In genomic region chrX:69503228-69503834, GRCh38 we compare ENCODE assay signal across 9 cellular contexts. TPM values are rescaled to one million over a fixed set of nuclear protein-coding genes. Genes with fewer than 3 reads are reported as not detected.
DNase-seq lines count a peak whose midpoint lies in the region; ATAC-seq, FAIRE-seq and TF ChIP-seq lines count a peak whose summit lies in the region.
"Had no signal": no experiment of that assay in that cellular context is flagged by ENCODE, and none has a peak within 500 bp of the region (broad histone marks: within the 10 kb centered on the region; RNA-seq: fewer than 3 reads in every experiment).

No MANE protein-coding gene starts in this region.

- H3K4me1 Mint-ChIP-seq in endothelial cell (ENCODE audit: unreplicated experiment): no peaks in the 10 kb centered on the region

- intact Hi-C loops in kidney (cut with DNase I): no loop called here

- H3K4me3 Mint-ChIP-seq in endothelial cell (ENCODE audit: unreplicated experiment): peak overlapping the region; percentile 80

- H3K9me3 Mint-ChIP-seq in endothelial cell (ENCODE audit: unreplicated experiment): no peaks in the 10 kb centered on the region

- POLR2A ChIA-PET in HEK293 (lab: Yijun Ruan, JAX): interaction anchor here (0.8 to 1.6 kb wide), 2 partner anchors 11 to 112 kb away, joined by 3 to 7 read pairs; partner anchors contain the start of gene EDA

- FAIRE-seq in kidney (lab: Jason Lieb, UNC): no peak

- no peaks in the 10 kb centered on the region for H3K4me1 ChIP-seq in HEK293 (ENCODE audit: control insufficient read depth, insufficient read depth, low read length)
- no peaks in the 10 kb centered on the region for H3K4me1 ChIP-seq in kidney (ENCODE audit: control insufficient read depth in 1 of 2, insufficient read depth in 1 of 2, low read depth in 1 of 2, low read length in 2 of 2)

- no peak overlapping the region for H3K9ac ChIP-seq in kidney (ENCODE audit: low read length in 2 of 2)

- H3K27ac ChIP-seq in HEK293 (ENCODE audit: extremely low read depth, low read depth, low read length) (peak overlapping the region; percentile 53; the same call in 1 of the 2 replicates), kidney (ENCODE audit: low read depth in 2 of 2, low read length in 2 of 2) (no peak overlapping the region)

- DNase-seq in NCI-H345 treated with DMSO at 0.1 percent for 48 hours (lab: John Stamatoyannopoulos, UW; ENCODE audit: unreplicated experiment) (peak; percentile 58), endothelial cell (ENCODE audit: low spot score) (no peak), occipital lobe (lab: John Stamatoyannopoulos, UW) (peak; percentile 31), kidney (no peak), T-helper 9 cell (no peak)

- peak overlapping the region; percentile 53 for H3K4me3 ChIP-seq in HEK293 (ENCODE audit: low read depth, low read length)
- peak overlapping the region in 1 of 2 donors; percentile 46 for H3K4me3 ChIP-seq in kidney (ENCODE audit: low read length in 2 of 2)

- CTCF ChIA-PET in HEK293 (lab: Yijun Ruan, JAX): interaction anchor here (0.6 to 2.1 kb wide), 8 partner anchors 9 to 593 kb away, joined by 3 to 7 read pairs (median 4); no protein-coding TSS in a partner anchor

- H3K27ac Mint-ChIP-seq in endothelial cell (ENCODE audit: unreplicated experiment): no peak overlapping the region

- TF ChIP-seq CTCF in HEK293 (tag by site-specific recombination; IDR thresholded peaks at IDR 0.05) (no peak), endothelial cell (IDR thresholded peaks at IDR 0.05; ENCODE audit: unreplicated experiment) (peak; percentile 27), kidney (IDR thresholded peaks at IDR 0.05; ENCODE audit: borderline replicate concordance, extremely low read depth, insufficient read depth) (no peak)

- H3K36me3 Mint-ChIP-seq in endothelial cell (ENCODE audit: low read depth, unreplicated experiment): no peaks in the 10 kb centered on the region

- peaks cover 0 to 3% of the 10 kb centered on the region in 2 experiments; a peak in 1 of 3 replicates for H3K36me3 ChIP-seq in HEK293 (ENCODE audit: control insufficient read depth in 2 of 2, insufficient read depth in 1 of 2, low read length in 2 of 2)
- H3K36me3 ChIP-seq in kidney (ENCODE audit: control insufficient read depth in 1 of 2, insufficient read depth in 2 of 2, low read length in 2 of 2): no peaks in the 10 kb centered on the region

- H3K9me3 ChIP-seq in HEK293 (ENCODE audit: control insufficient read depth, insufficient read depth, low read depth, low read length): peaks cover 8% of the 10 kb centered on the region
- H3K9me3 ChIP-seq in kidney (ENCODE audit: control insufficient read depth in 1 of 2, low read length in 2 of 2): no peaks in the 10 kb centered on the region

- no peak for ATAC-seq in activated CD4-positive, CD25-positive, alpha-beta regulatory T cell treated with anti-CD3 and anti-CD28 coated beads, Interleukin-2, amount 50 U/mL, for 24 hours
- no peak for ATAC-seq in GM21529 (IDR thresholded peaks at IDR 0.05; ENCODE audit: unreplicated experiment)

- peaks cover 8% of the 10 kb centered on the region for H3K27me3 Mint-ChIP-seq in endothelial cell (ENCODE audit: unreplicated experiment)

TF ChIP-seq in HEK293, 187 proteins besides CTCF, POLR2A, EP300 and RAD21:
- TF ChIP-seq ZNF664 (tag by site-specific recombination; IDR thresholded peaks at IDR 0.05) (peak; percentile 93), ZNF280D (tag by site-specific recombination; IDR thresholded peaks at IDR 0.05) (0 out of 2 replicates have a peak, but pooled peaks have one; percentile 40), ZNF645 (tag by site-specific recombination; IDR thresholded peaks at IDR 0.05) (no peak)

RNA-seq across cellular contexts. Expression of gene NALF2, which starts 0.8 kb away (rescaled TPM):
- 0.74 TPM for total RNA-seq in endothelial cell (ENCODE audit: unreplicated experiment)
- total RNA-seq in occipital lobe: 1.9 TPM
- total RNA-seq in kidney: 2.0 TPM
- polyA plus RNA-seq in kidney (ENCODE audit: insufficient read depth, low read depth, low replicate concordance): 1.9 TPM
- total RNA-seq: IMR-90 had no signal
- polyA plus RNA-seq: IMR-90 had no signal

Comparison
In these comparisons a context has a peak if more than half of its experiments do, and no peak if none do; other contexts are left out.
1. DNase-seq: peak in NCI-H345 treated with DMSO at 0.1 percent for 48 hours (single experiment) and occipital lobe (single experiment); none in endothelial cell (single experiment), kidney (single experiment) and T-helper 9 cell (single experiment).